In the genomic region with DNA sequence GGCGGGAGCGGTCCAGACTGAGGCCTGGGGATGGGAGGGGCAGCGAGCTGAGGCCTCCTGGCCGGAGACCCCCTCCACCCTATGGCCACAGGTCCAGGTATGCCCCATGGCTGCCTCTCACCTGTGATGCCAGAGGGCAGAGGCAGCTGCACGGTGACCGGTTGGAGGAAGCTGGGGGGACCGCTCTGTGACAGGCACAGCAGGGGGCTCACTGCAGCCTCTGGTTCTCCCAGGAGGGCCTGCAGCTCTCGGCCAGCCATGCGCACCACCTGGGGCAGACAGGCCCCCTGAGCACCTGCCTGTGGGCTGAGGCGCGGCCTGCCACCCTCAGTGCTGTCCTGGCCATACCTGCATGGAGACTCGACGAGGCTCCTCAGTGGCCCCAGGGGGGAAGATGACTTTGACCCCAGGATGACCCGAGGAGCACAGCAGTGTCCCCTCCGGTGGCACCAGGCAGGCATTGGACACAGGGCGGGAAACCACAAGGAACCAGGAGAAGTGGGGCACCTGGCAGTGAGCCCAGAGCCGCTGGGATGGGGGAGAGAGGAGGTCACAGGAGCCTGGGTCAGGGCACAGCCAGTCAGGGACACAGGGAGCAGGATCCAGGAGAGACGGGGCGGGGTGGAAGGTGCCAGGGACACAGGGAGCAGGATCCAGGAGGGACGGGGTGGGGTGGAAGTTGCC, we compare ENCODE assay signal across 17 cellular contexts. TPM values are rescaled to one million over a fixed set of nuclear protein-coding genes. Genes with fewer than 3 reads are reported as not detected.
"Had no signal": no experiment of that assay in that cellular context is flagged by ENCODE, and none has a peak within 500 bp of the region (broad histone marks: within the 10 kb centered on the region; RNA-seq: fewer than 3 reads in every experiment).

No MANE protein-coding gene starts in this region.

- H3K4me2 ChIP-seq: hepatocyte had no signal

- H3K9me3 ChIP-seq: breast epithelium, left ventricle myocardium inferior, sigmoid colon had no signal

- DNase-seq: activated CD4-positive, alpha-beta T cell treated with anti-CD3 and anti-CD28 coated beads, Interleukin-2, amount 50 U/mL, for 4 hours; activated effector memory CD4-positive, alpha-beta T cell treated with anti-CD3 and anti-CD28 coated beads, Interleukin-2, amount 50 U/mL, for 16 hours; activated naive CD8-positive, alpha-beta T cell treated with anti-CD3 and anti-CD28 coated beads, Interleukin-2, amount 10 ng/mL, durations not matched to agents 7 days and 5 days; activated T-cell treated with anti-CD3 and anti-CD28 coated beads, Interleukin-2, amount 50 U/mL, for 1 hour; aorta; dermis blood vessel endothelial cell; kidney; left ventricle myocardium inferior; mesenchymal stem cell; nephron progenitor cell; sigmoid colon; stimulated activated CD4-positive, alpha-beta T cell treated with anti-CD3 and anti-CD28 coated beads, Interleukin-12 subunit alpha, Interleukin-12 subunit beta, amount 100 ng/mL, for 4 hours; stimulated activated naive CD4-positive, alpha-beta T cell treated with Interleukin-2 at 50 U/mL for 16 hours; trophoblast cell had no signal

- H3K36me3 ChIP-seq: breast epithelium had no signal

- H2AFZ ChIP-seq: hepatocyte had no signal

- H3K27ac ChIP-seq: breast epithelium, hepatocyte, left ventricle myocardium inferior, sigmoid colon had no signal

- H3K27me3 ChIP-seq: breast epithelium, hepatocyte, sigmoid colon had no signal

- H3K4me3 ChIP-seq: breast epithelium, hepatocyte, left ventricle myocardium inferior, sigmoid colon had no signal

- FAIRE-seq: kidney had no signal

RNA-seq across cellular contexts. Expression of gene CEND1, which starts 11.3 kb away (rescaled TPM):
- total RNA-seq: aorta, breast epithelium, epithelial cell of proximal tubule, hepatocyte, left ventricle myocardium inferior had no signal
- polyA plus RNA-seq: hepatocyte had no signal
